1 cellular context compared by ENCODE assay signal in genomic region chr20:33829636-33830035, GRCh38.
TF ChIP-seq lines count a peak whose summit lies in the region.

No MANE protein-coding gene starts in this region.

TF ChIP-seq in HepG2, 621 proteins besides CTCF, POLR2A, EP300 and RAD21:
- no peak for TF ChIP-seq KMT2A (CRISPR knock-in tag; IDR thresholded peaks at IDR 0.05)
- TF ChIP-seq ARNTL (CRISPR knock-in tag; IDR thresholded peaks at IDR 0.05): no peak
- TF ChIP-seq PLRG1 (conservative IDR thresholded peaks at IDR 0.05): no peak
- TF ChIP-seq HDAC6 (IDR thresholded peaks at IDR 0.05; ENCODE audit: low read depth, low read length): no peak
- TF ChIP-seq NR2F1 (CRISPR knock-in tag; IDR thresholded peaks at IDR 0.05): no peak
- no peak for TF ChIP-seq KDM2A (CRISPR knock-in tag; IDR thresholded peaks at IDR 0.05; ENCODE audit: borderline replicate concordance, low read depth)
- no peak for TF ChIP-seq ZNF264 (CRISPR knock-in tag; IDR thresholded peaks at IDR 0.05)
- no peak for TF ChIP-seq ZNF207 (IDR thresholded peaks at IDR 0.05; ENCODE audit: borderline replicate concordance)
- TF ChIP-seq RCOR2 (CRISPR knock-in tag; IDR thresholded peaks at IDR 0.05): no peak
- no peak for TF ChIP-seq MAF1 (CRISPR knock-in tag; IDR thresholded peaks at IDR 0.05; ENCODE audit: borderline replicate concordance)
- no peak for TF ChIP-seq ZNF850 (CRISPR knock-in tag; conservative IDR thresholded peaks at IDR 0.05)
- TF ChIP-seq DZIP1 (CRISPR knock-in tag; IDR thresholded peaks at IDR 0.05): no peak
- no peak for TF ChIP-seq THAP11 (CRISPR knock-in tag; IDR thresholded peaks at IDR 0.05)
